ENCODE assay signal across 1 cellular context in the genomic region with DNA sequence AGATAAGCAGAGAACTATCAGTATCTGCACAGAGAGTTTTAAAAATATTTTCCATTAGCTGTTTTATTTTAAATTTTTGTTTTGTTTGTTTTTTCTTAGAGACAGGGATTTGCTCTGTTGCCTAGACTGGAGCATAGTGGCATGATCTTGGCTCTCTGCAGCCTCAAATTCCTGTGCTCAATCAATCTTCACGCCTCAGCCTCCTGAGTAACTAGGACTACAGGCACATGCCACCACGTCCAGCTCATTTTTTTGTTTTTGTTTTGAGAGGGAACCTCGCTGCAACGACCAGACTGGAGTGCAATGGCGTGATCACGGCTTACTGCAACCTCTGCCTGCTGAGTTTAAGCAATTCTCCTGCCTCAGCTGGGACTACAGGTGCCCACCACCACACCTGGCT.
TF ChIP-seq lines count a peak whose summit lies in the region.

No MANE protein-coding gene starts in this region.

TF ChIP-seq in H1, 55 proteins besides CTCF, POLR2A, EP300 and RAD21 (continued from another document):
- TF ChIP-seq HDAC6 (IDR thresholded peaks at IDR 0.05; ENCODE audit: low read depth, low read length): no peak
- no peak for TF ChIP-seq MAFK (IDR thresholded peaks at IDR 0.05; ENCODE audit: low read depth, low read length)
- TF ChIP-seq, protein P1, sequence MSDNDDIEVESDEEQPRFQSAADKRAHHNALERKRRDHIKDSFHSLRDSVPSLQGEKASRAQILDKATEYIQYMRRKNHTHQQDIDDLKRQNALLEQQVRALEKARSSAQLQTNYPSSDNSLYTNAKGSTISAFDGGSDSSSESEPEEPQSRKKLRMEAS (IDR thresholded peaks at IDR 0.05): no peak
- TF ChIP-seq KDM1A (IDR thresholded peaks at IDR 0.05; ENCODE audit: borderline replicate concordance, low read length): no peak
- TF ChIP-seq, protein P2, sequence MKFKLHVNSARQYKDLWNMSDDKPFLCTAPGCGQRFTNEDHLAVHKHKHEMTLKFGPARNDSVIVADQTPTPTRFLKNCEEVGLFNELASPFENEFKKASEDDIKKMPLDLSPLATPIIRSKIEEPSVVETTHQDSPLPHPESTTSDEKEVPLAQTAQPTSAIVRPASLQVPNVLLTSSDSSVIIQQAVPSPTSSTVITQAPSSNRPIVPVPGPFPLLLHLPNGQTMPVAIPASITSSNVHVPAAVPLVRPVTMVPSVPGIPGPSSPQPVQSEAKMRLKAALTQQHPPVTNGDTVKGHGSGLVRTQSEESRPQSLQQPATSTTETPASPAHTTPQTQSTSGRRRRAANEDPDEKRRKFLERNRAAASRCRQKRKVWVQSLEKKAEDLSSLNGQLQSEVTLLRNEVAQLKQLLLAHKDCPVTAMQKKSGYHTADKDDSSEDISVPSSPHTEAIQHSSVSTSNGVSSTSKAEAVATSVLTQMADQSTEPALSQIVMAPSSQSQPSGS (IDR thresholded peaks at IDR 0.05; ENCODE audit: low read length): no peak
- no peak for TF ChIP-seq CHD1 (IDR thresholded peaks at IDR 0.05; ENCODE audit: low read depth, low read length)
- no peak for TF ChIP-seq JUN (IDR thresholded peaks at IDR 0.05; ENCODE audit: low read depth, low read length)
- no peak for TF ChIP-seq POU5F1 (IDR thresholded peaks at IDR 0.05; ENCODE audit: low read depth, low read length)
- no peak for TF ChIP-seq HDAC2 (IDR thresholded peaks at IDR 0.05; ENCODE audit: borderline replicate concordance in 1 of 2, low read depth in 2 of 2, low read length in 2 of 2)
- no peak for TF ChIP-seq CREB1 (IDR thresholded peaks at IDR 0.05)
- TF ChIP-seq TAF7 (optimal IDR thresholded peaks at IDR 0.05; ENCODE audit: borderline replicate concordance, low read depth, low read length): no peak
- TF ChIP-seq EZH2 (IDR thresholded peaks at IDR 0.05; ENCODE audit: low read depth, low read length, severe bottlenecking): no peak
- TF ChIP-seq RNF2 (IDR thresholded peaks at IDR 0.05; ENCODE audit: borderline replicate concordance, low read depth, low read length, missing control alignments, poor library complexity, severe bottlenecking): no peak
- TF ChIP-seq, protein P3, sequence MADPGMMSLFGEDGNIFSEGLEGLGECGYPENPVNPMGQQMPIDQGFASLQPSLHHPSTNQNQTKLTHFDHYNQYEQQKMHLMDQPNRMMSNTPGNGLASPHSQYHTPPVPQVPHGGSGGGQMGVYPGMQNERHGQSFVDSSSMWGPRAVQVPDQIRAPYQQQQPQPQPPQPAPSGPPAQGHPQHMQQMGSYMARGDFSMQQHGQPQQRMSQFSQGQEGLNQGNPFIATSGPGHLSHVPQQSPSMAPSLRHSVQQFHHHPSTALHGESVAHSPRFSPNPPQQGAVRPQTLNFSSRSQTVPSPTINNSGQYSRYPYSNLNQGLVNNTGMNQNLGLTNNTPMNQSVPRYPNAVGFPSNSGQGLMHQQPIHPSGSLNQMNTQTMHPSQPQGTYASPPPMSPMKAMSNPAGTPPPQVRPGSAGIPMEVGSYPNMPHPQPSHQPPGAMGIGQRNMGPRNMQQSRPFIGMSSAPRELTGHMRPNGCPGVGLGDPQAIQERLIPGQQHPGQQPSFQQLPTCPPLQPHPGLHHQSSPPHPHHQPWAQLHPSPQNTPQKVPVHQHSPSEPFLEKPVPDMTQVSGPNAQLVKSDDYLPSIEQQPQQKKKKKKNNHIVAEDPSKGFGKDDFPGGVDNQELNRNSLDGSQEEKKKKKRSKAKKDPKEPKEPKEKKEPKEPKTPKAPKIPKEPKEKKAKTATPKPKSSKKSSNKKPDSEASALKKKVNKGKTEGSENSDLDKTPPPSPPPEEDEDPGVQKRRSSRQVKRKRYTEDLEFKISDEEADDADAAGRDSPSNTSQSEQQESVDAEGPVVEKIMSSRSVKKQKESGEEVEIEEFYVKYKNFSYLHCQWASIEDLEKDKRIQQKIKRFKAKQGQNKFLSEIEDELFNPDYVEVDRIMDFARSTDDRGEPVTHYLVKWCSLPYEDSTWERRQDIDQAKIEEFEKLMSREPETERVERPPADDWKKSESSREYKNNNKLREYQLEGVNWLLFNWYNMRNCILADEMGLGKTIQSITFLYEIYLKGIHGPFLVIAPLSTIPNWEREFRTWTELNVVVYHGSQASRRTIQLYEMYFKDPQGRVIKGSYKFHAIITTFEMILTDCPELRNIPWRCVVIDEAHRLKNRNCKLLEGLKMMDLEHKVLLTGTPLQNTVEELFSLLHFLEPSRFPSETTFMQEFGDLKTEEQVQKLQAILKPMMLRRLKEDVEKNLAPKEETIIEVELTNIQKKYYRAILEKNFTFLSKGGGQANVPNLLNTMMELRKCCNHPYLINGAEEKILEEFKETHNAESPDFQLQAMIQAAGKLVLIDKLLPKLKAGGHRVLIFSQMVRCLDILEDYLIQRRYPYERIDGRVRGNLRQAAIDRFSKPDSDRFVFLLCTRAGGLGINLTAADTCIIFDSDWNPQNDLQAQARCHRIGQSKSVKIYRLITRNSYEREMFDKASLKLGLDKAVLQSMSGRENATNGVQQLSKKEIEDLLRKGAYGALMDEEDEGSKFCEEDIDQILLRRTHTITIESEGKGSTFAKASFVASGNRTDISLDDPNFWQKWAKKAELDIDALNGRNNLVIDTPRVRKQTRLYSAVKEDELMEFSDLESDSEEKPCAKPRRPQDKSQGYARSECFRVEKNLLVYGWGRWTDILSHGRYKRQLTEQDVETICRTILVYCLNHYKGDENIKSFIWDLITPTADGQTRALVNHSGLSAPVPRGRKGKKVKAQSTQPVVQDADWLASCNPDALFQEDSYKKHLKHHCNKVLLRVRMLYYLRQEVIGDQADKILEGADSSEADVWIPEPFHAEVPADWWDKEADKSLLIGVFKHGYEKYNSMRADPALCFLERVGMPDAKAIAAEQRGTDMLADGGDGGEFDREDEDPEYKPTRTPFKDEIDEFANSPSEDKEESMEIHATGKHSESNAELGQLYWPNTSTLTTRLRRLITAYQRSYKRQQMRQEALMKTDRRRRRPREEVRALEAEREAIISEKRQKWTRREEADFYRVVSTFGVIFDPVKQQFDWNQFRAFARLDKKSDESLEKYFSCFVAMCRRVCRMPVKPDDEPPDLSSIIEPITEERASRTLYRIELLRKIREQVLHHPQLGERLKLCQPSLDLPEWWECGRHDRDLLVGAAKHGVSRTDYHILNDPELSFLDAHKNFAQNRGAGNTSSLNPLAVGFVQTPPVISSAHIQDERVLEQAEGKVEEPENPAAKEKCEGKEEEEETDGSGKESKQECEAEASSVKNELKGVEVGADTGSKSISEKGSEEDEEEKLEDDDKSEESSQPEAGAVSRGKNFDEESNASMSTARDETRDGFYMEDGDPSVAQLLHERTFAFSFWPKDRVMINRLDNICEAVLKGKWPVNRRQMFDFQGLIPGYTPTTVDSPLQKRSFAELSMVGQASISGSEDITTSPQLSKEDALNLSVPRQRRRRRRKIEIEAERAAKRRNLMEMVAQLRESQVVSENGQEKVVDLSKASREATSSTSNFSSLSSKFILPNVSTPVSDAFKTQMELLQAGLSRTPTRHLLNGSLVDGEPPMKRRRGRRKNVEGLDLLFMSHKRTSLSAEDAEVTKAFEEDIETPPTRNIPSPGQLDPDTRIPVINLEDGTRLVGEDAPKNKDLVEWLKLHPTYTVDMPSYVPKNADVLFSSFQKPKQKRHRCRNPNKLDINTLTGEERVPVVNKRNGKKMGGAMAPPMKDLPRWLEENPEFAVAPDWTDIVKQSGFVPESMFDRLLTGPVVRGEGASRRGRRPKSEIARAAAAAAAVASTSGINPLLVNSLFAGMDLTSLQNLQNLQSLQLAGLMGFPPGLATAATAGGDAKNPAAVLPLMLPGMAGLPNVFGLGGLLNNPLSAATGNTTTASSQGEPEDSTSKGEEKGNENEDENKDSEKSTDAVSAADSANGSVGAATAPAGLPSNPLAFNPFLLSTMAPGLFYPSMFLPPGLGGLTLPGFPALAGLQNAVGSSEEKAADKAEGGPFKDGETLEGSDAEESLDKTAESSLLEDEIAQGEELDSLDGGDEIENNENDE (IDR thresholded peaks at IDR 0.05; ENCODE audit: insufficient replicate concordance, low read length): no peak
- TF ChIP-seq SP2 (IDR thresholded peaks at IDR 0.05; ENCODE audit: low read length): no peak
- no peak for TF ChIP-seq SRF (IDR thresholded peaks at IDR 0.05; ENCODE audit: low read depth, low read length)
- TF ChIP-seq BACH1 (IDR thresholded peaks at IDR 0.05; ENCODE audit: low read length): no peak
- TF ChIP-seq SP1 (IDR thresholded peaks at IDR 0.05; ENCODE audit: low read depth, low read length): no peak
